11 cellular contexts compared by ENCODE assay signal in genomic region chr3:52845157-52845556, GRCh38. TPM values are rescaled to one million over a fixed set of nuclear protein-coding genes. Genes with fewer than 3 reads are reported as not detected.
DNase-seq lines count a peak whose midpoint lies in the region; ATAC-seq, FAIRE-seq and TF ChIP-seq lines count a peak whose summit lies in the region.
"Had no signal": no experiment of that assay in that cellular context is flagged by ENCODE, and none has a peak within 500 bp of the region (broad histone marks: within the 10 kb centered on the region; RNA-seq: fewer than 3 reads in every experiment).

No MANE protein-coding gene starts in this region.

- POLR2A ChIA-PET in WTC11 (lab: Charles Lee): no interaction called here

- peaks cover 3% of the 10 kb centered on the region; the same call in 1 of the 2 replicates for H3K4me1 Mint-ChIP-seq in WTC11
- peaks cover 21% of the 10 kb centered on the region for H3K4me1 Mint-ChIP-seq in activated T-helper 1 cell treated with anti-CD3 and anti-CD28 coated beads, Interleukin-12 subunit alpha, Interleukin-12 subunit beta, Interleukin-2, Interleukin-4 antibody, amounts not matched to agents 30 ng/mL and 10 ng/mL and 1 ng/mL, durations not matched to agents 14 hours and 24 hours and 36 hours (ENCODE audit: low read depth)

- TF ChIP-seq CTCF in WTC11 (IDR thresholded peaks at IDR 0.05) (no peak), pancreas (IDR thresholded peaks at IDR 0.05) (no peak)

- peak overlapping the region in 3 of 4 donors; percentile 10 to 60 (median 41) for H3K27ac ChIP-seq in pancreas
- H3K27ac ChIP-seq: C4-2B had no signal

- H3K36me3 Mint-ChIP-seq in WTC11: peaks cover 22% of the 10 kb centered on the region
- peaks cover 3% of the 10 kb centered on the region for H3K36me3 Mint-ChIP-seq in activated T-helper 1 cell treated with anti-CD3 and anti-CD28 coated beads, Interleukin-12 subunit alpha, Interleukin-12 subunit beta, Interleukin-2, Interleukin-4 antibody, amounts not matched to agents 30 ng/mL and 10 ng/mL and 1 ng/mL, durations not matched to agents 14 hours and 24 hours and 36 hours (ENCODE audit: low read depth)

- H3K4me1 ChIP-seq in pancreas: peaks cover 0 to 8% (median 4%) of the 10 kb centered on the region in 3 donors

- intact Hi-C loops in head of caudate nucleus (cut with DNase I): loop anchor here (10.0 kb wide), 1 partner anchor 230 kb away; no protein-coding TSS in a partner anchor
- intact Hi-C loops in pancreas (cut with DNase I): loop anchor here in 1 of 3 donors (5.0 kb wide), 1 partner anchor 227 kb away; no protein-coding TSS in a partner anchor
- intact Hi-C loops in activated T-helper 1 cell treated with anti-CD3 and anti-CD28 coated beads, Interleukin-12 subunit alpha, Interleukin-12 subunit beta, Interleukin-2, Interleukin-4 antibody, amounts not matched to agents 30 ng/mL and 10 ng/mL and 1 ng/mL, durations not matched to agents 14 hours and 24 hours and 36 hours (cut with micrococcal nuclease): loop anchor here (10.0 kb wide), 1 partner anchor 350 kb away; no protein-coding TSS in a partner anchor

- peak; percentile 72 for DNase-seq in AG20443 (ENCODE audit: low spot score)
- DNase-seq in WTC11 (ENCODE audit: low spot score): no peak
- DNase-seq in head of caudate nucleus: peak in 26 of 42 donors; percentile 8 to 70 (median 37)
- peak in 4 of 6 donors; percentile 49 to 77 (median 54) for DNase-seq in pancreas
- DNase-seq in activated T-helper 1 cell treated with anti-CD3 and anti-CD28 coated beads, Interleukin-12 subunit alpha, Interleukin-12 subunit beta, Interleukin-2, Interleukin-4 antibody, amounts not matched to agents 30 ng/mL and 10 ng/mL and 1 ng/mL, durations not matched to agents 14 hours and 24 hours and 36 hours (ENCODE audit: low spot score): no peak
- DNase-seq in HUDEP-2 (lab: John Stamatoyannopoulos, UW; ENCODE audit: unreplicated experiment in 76 of 76): no peak
- DNase-seq: activated CD8-positive, alpha-beta T cell treated with anti-CD3 and anti-CD28 coated beads, Interleukin-2, amount 10 ng/mL, durations not matched to agents 7 days and 5 days had no signal

- no peaks in the 10 kb centered on the region for H3K27me3 Mint-ChIP-seq in WTC11 (ENCODE audit: low read depth)
- no peaks in the 10 kb centered on the region for H3K27me3 Mint-ChIP-seq in activated T-helper 1 cell treated with anti-CD3 and anti-CD28 coated beads, Interleukin-12 subunit alpha, Interleukin-12 subunit beta, Interleukin-2, Interleukin-4 antibody, amounts not matched to agents 30 ng/mL and 10 ng/mL and 1 ng/mL, durations not matched to agents 14 hours and 24 hours and 36 hours (ENCODE audit: insufficient read depth)

- H3K4me3 ChIP-seq in pancreas: no peak overlapping the region

- no peak overlapping the region for H3K27ac Mint-ChIP-seq in WTC11
- H3K27ac Mint-ChIP-seq in activated T-helper 1 cell treated with anti-CD3 and anti-CD28 coated beads, Interleukin-12 subunit alpha, Interleukin-12 subunit beta, Interleukin-2, Interleukin-4 antibody, amounts not matched to agents 30 ng/mL and 10 ng/mL and 1 ng/mL, durations not matched to agents 14 hours and 24 hours and 36 hours: no peak overlapping the region
- H3K27ac Mint-ChIP-seq: activated CD8-positive, alpha-beta T cell treated with anti-CD3 and anti-CD28 coated beads, Interleukin-2, amount 10 ng/mL, durations not matched to agents 7 days and 5 days; stimulated activated effector memory CD8-positive, alpha-beta T cell treated with anti-CD3 and anti-CD28 coated beads, Interleukin-12 subunit alpha, Interleukin-12 subunit beta, amount 100 ng/mL, for 72 hours had no signal

- no peak for ATAC-seq in WTC11
- ATAC-seq in pancreas: peak; percentile 86 to 92 (median 89)
- ATAC-seq in SK-N-SH treated with all-trans-retinoic acid at 6 μM for 48 hours: no peak
- ATAC-seq in GM18868 (IDR thresholded peaks at IDR 0.05; ENCODE audit: unreplicated experiment): no peak
- ATAC-seq: activated CD8-positive, alpha-beta T cell treated with anti-CD3 and anti-CD28 coated beads, Interleukin-2, amount 10 ng/mL, durations not matched to agents 7 days and 5 days; stimulated activated effector memory CD8-positive, alpha-beta T cell treated with anti-CD3 and anti-CD28 coated beads, Interleukin-12 subunit alpha, Interleukin-12 subunit beta, amount 100 ng/mL, for 72 hours had no signal

- no peak overlapping the region for H3K4me3 Mint-ChIP-seq in WTC11
- H3K4me3 Mint-ChIP-seq in activated T-helper 1 cell treated with anti-CD3 and anti-CD28 coated beads, Interleukin-12 subunit alpha, Interleukin-12 subunit beta, Interleukin-2, Interleukin-4 antibody, amounts not matched to agents 30 ng/mL and 10 ng/mL and 1 ng/mL, durations not matched to agents 14 hours and 24 hours and 36 hours: no peak overlapping the region
- H3K4me3 Mint-ChIP-seq: activated CD8-positive, alpha-beta T cell treated with anti-CD3 and anti-CD28 coated beads, Interleukin-2, amount 10 ng/mL, durations not matched to agents 7 days and 5 days; stimulated activated effector memory CD8-positive, alpha-beta T cell treated with anti-CD3 and anti-CD28 coated beads, Interleukin-12 subunit alpha, Interleukin-12 subunit beta, amount 100 ng/mL, for 72 hours had no signal

- H3K9me3 Mint-ChIP-seq in WTC11: no peaks in the 10 kb centered on the region
- no peaks in the 10 kb centered on the region for H3K9me3 Mint-ChIP-seq in activated T-helper 1 cell treated with anti-CD3 and anti-CD28 coated beads, Interleukin-12 subunit alpha, Interleukin-12 subunit beta, Interleukin-2, Interleukin-4 antibody, amounts not matched to agents 30 ng/mL and 10 ng/mL and 1 ng/mL, durations not matched to agents 14 hours and 24 hours and 36 hours
- H3K9me3 Mint-ChIP-seq: stimulated activated effector memory CD8-positive, alpha-beta T cell treated with anti-CD3 and anti-CD28 coated beads, Interleukin-12 subunit alpha, Interleukin-12 subunit beta, amount 100 ng/mL, for 72 hours had no signal

- H3K36me3 ChIP-seq in pancreas: peaks cover 0 to 4% (median 2%) of the 10 kb centered on the region in 3 donors

- H3K9me3 ChIP-seq in pancreas: no peaks in the 10 kb centered on the region

- CTCF ChIA-PET in WTC11 (lab: Charles Lee): interaction anchor here (0.6 to 2.0 kb wide), 15 partner anchors 11 to 853 kb away, joined by 3 to 18 read pairs (median 4); partner anchors contain the start of genes MUSTN1 and STIMATE

- FAIRE-seq in pancreas (lab: Jason Lieb, UNC): no peak

- 22 to 24% methylated on average over 6 of the region's 6 CpGs for WGBS in pancreas, 2 donors

- H3K27me3 ChIP-seq in pancreas: no peaks in the 10 kb centered on the region

TF ChIP-seq in WTC11, 78 proteins besides CTCF, POLR2A, EP300 and RAD21 (continues in another document):
- TF ChIP-seq ATF1 (CRISPR knock-in tag; IDR thresholded peaks at IDR 0.05) (no peak), CBFB (CRISPR knock-in tag; IDR thresholded peaks at IDR 0.05; ENCODE audit: low read depth) (no peak)

TF ChIP-seq in SK-N-SH treated with all-trans-retinoic acid at 6 μM for 48 hours, 23 proteins besides CTCF, POLR2A, EP300 and RAD21 (continues in another document):
- TF ChIP-seq POU6F1 (CRISPR knock-in tag; IDR thresholded peaks at IDR 0.05; ENCODE audit: borderline replicate concordance, low read depth): no peak
- no peak for TF ChIP-seq ISL1 (CRISPR knock-in tag; IDR thresholded peaks at IDR 0.05)

RNA-seq across cellular contexts. Expression of gene MUSTN1, which starts 10.3 kb away (rescaled TPM):
- total RNA-seq in WTC11 (2021): 2.7 to 4.2 TPM (median 3.3 TPM) in 3 replicates
- under 1 TPM in 3 of 6 donors, not detected in 3; 0.42 to 0.55 (median 0.47) TPM for total RNA-seq in pancreas
- 10 to 100 TPM; 35.2 to 63.7 TPM for polyA plus RNA-seq in pancreas
- total RNA-seq in activated T-helper 1 cell treated with anti-CD3 and anti-CD28 coated beads, Interleukin-12 subunit alpha, Interleukin-12 subunit beta, Interleukin-2, Interleukin-4 antibody, amounts not matched to agents 30 ng/mL and 10 ng/mL and 1 ng/mL, durations not matched to agents 14 hours and 24 hours and 36 hours: 1.7 TPM in 1 of 2 replicates, not detected in the other

RNA-seq across cellular contexts. Expression of gene ITIH4, which starts 14.7 kb away (rescaled TPM):
- total RNA-seq in WTC11 (2021) (2.4 to 6.2 TPM (median 3.9 TPM) in 3 replicates), pancreas (100 to 1,000 TPM in 2 of 6 donors, 10 to 100 TPM in 4; 16.2 to 276 (median 77.1) TPM)
- 100 to 1,000 TPM in 1 of 2 donors, 10 to 100 TPM in 1; 64.3 to 249 TPM for polyA plus RNA-seq in pancreas
- total RNA-seq in activated T-helper 1 cell treated with anti-CD3 and anti-CD28 coated beads, Interleukin-12 subunit alpha, Interleukin-12 subunit beta, Interleukin-2, Interleukin-4 antibody, amounts not matched to agents 30 ng/mL and 10 ng/mL and 1 ng/mL, durations not matched to agents 14 hours and 24 hours and 36 hours: 3.1 and 4.8 TPM in 2 replicates

RNA-seq across cellular contexts. Expression of gene ITIH3, which starts 50.6 kb away (rescaled TPM):
- total RNA-seq in WTC11 (2021) (0.23 to 0.37 TPM (median 0.25 TPM) in 3 replicates), pancreas (1 to 10 TPM in 1 of 6 donors, under 1 TPM in 3, not detected in 2; 0.29 to 1.9 (median 0.72) TPM)
- 1 to 10 TPM; 1.7 to 2.1 TPM for polyA plus RNA-seq in pancreas
- total RNA-seq in activated T-helper 1 cell treated with anti-CD3 and anti-CD28 coated beads, Interleukin-12 subunit alpha, Interleukin-12 subunit beta, Interleukin-2, Interleukin-4 antibody, amounts not matched to agents 30 ng/mL and 10 ng/mL and 1 ng/mL, durations not matched to agents 14 hours and 24 hours and 36 hours: 0.42 TPM in 1 of 2 replicates, not detected in the other
- total RNA-seq: activated CD8-positive, alpha-beta T cell treated with anti-CD3 and anti-CD28 coated beads, Interleukin-2, amount 10 ng/mL, durations not matched to agents 7 days and 5 days had no signal

RNA-seq across cellular contexts. Expression of gene STIMATE, which starts 52.2 kb away (rescaled TPM):
- 27.1 to 35.5 TPM (median 28.4 TPM) in 3 replicates for total RNA-seq in WTC11 (2021)
- 10 to 100 TPM in 4 of 6 donors, 1 to 10 TPM in 2; 7.7 to 16.0 (median 13.6) TPM for total RNA-seq in pancreas
- 10 to 100 TPM in 1 of 2 donors, 1 to 10 TPM in 1; 5.0 to 19.9 TPM for polyA plus RNA-seq in pancreas
- total RNA-seq in activated T-helper 1 cell treated with anti-CD3 and anti-CD28 coated beads, Interleukin-12 subunit alpha, Interleukin-12 subunit beta, Interleukin-2, Interleukin-4 antibody, amounts not matched to agents 30 ng/mL and 10 ng/mL and 1 ng/mL, durations not matched to agents 14 hours and 24 hours and 36 hours: 19.8 and 20.1 TPM in 2 replicates

Comparison
In these comparisons a context has a peak if more than half of its experiments do, and no peak if none do; other contexts are left out.
1. DNase-seq: peak in AG20443 (single experiment), head of caudate nucleus (26 of 42) and pancreas (4 of 6); none in WTC11 (single experiment), activated T-helper 1 cell treated with anti-CD3 and anti-CD28 coated beads, Interleukin-12 subunit alpha, Interleukin-12 subunit beta, Interleukin-2, Interleukin-4 antibody, amounts not matched to agents 30 ng/mL and 10 ng/mL and 1 ng/mL, durations not matched to agents 14 hours and 24 hours and 36 hours (single experiment) and HUDEP-2 (0 of 76).
2. ATAC-seq: peak in pancreas (4 of 4); none in WTC11 (single experiment), SK-N-SH treated with all-trans-retinoic acid at 6 μM for 48 hours (single experiment) and GM18868 (single experiment).